In genomic region chr1:61051455-61052392, GRCh38 we compare ENCODE assay signal across 9 cellular contexts. TPM values are rescaled to one million over a fixed set of nuclear protein-coding genes. Genes with fewer than 3 reads are reported as not detected.
DNase-seq lines count a peak whose midpoint lies in the region; ATAC-seq, FAIRE-seq and TF ChIP-seq lines count a peak whose summit lies in the region.
"Had no signal": no experiment of that assay in that cellular context is flagged by ENCODE, and none has a peak within 500 bp of the region (broad histone marks: within the 10 kb centered on the region; RNA-seq: fewer than 3 reads in every experiment).

No MANE protein-coding gene starts in this region.

- H3K36me3 ChIP-seq in kidney (ENCODE audit: control insufficient read depth in 1 of 2, insufficient read depth in 2 of 2, low read length in 2 of 2), result no peaks in the 10 kb centered on the region
- H3K36me3 ChIP-seq in stomach, result no peaks in the 10 kb centered on the region

- no peak for ATAC-seq in GM19452 (IDR thresholded peaks at IDR 0.05; ENCODE audit: unreplicated experiment)
- no peak for ATAC-seq in activated CD4-positive, CD25-positive, alpha-beta regulatory T cell treated with anti-CD3 and anti-CD28 coated beads, Interleukin-2, amount 50 U/mL, for 24 hours

- peaks cover 0 to 21% (median 0%) of the 10 kb centered on the region in 3 donors for H3K27me3 ChIP-seq in stomach

- in situ Hi-C loops in astrocyte of the spinal cord (cut with HindIII; ENCODE audit: low sequenced_read_pairs), result no loop called here

- H3K27ac ChIP-seq in kidney (ENCODE audit: low read depth in 2 of 2, low read length in 2 of 2), result peak overlapping the region in 1 of 2 donors; percentile 93
- H3K27ac ChIP-seq in stomach, result peak overlapping the region in 4 of 5 donors; percentile 93 to 99 (median 94)

- H3K4me1 ChIP-seq in kidney (ENCODE audit: control insufficient read depth in 1 of 2, insufficient read depth in 1 of 2, low read depth in 1 of 2, low read length in 2 of 2) (peaks cover 10 to 17% of the 10 kb centered on the region in 2 donors), stomach (peaks cover 19 to 64% (median 49%) of the 10 kb centered on the region in 4 donors)

- H3K4me3 ChIP-seq in astrocyte of the spinal cord (ENCODE audit: low read depth, low read length), result no peak overlapping the region
- peak overlapping the region; percentile 54 to 72 for H3K4me3 ChIP-seq in kidney (ENCODE audit: low read length in 2 of 2)
- H3K4me3 ChIP-seq in stomach, result peak overlapping the region; percentile 74 to 95 (median 88)

- no peak for FAIRE-seq in kidney (lab: Jason Lieb, UNC)

- TF ChIP-seq CTCF in astrocyte of the spinal cord (IDR thresholded peaks at IDR 0.05; ENCODE audit: low read depth, low read length), result no peak
- TF ChIP-seq CTCF in kidney (IDR thresholded peaks at IDR 0.05; ENCODE audit: borderline replicate concordance, extremely low read depth, insufficient read depth), result no peak
- no peak for TF ChIP-seq CTCF in stomach (IDR thresholded peaks at IDR 0.05)

- DNase-seq in LoVo (ENCODE audit: low spot score), result peak; percentile 72
- peak; percentile 13 for DNase-seq in astrocyte of the spinal cord (ENCODE audit: low read depth, low spot score)
- DNase-seq in kidney, result no peak
- no peak for DNase-seq in stomach
- DNase-seq in NCI-H526 treated with DMSO at 0.1 percent for 48 hours (lab: John Stamatoyannopoulos, UW), result no peak
- DNase-seq in NCI-H748 treated with DMSO at 0.1 percent for 48 hours (lab: John Stamatoyannopoulos, UW), result no peak
- DNase-seq: stimulated activated CD8-positive, alpha-beta memory T cell treated with anti-CD3 and anti-CD28 coated beads, Interleukin-4, amount 100 ng/mL, for 48 hours had no signal

- WGBS in stomach, 5 donors, result 74 to 86% (median 83%) methylated on average over 26 of the region's 26 CpGs

- intact Hi-C loops in kidney (cut with DNase I), result no loop called here
- intact Hi-C loops in stomach (cut with DNase I; ENCODE audit: low total_unique reads), result loop anchor here (5.0 kb wide), 1 partner anchor 401 kb away; no protein-coding TSS in a partner anchor

- TF ChIP-seq POLR2A in stomach (IDR thresholded peaks at IDR 0.05), result no peak

- peak overlapping the region in 1 of 2 donors; percentile 83 for H3K9ac ChIP-seq in kidney (ENCODE audit: low read length in 2 of 2)

- no peak for TF ChIP-seq EP300 in stomach (IDR thresholded peaks at IDR 0.05)

- H3K9me3 ChIP-seq in kidney (ENCODE audit: control insufficient read depth in 1 of 2, low read length in 2 of 2), result no peaks in the 10 kb centered on the region
- no peaks in the 10 kb centered on the region for H3K9me3 ChIP-seq in stomach

RNA-seq across cellular contexts. Expression of gene NFIA, which starts 30.6 kb away (rescaled TPM):
- total RNA-seq in kidney (87.5 TPM), stomach (100 to 1,000 TPM in 1 of 5 donors, 10 to 100 TPM in 4; 16.8 to 108 (median 61.0) TPM)
- polyA plus RNA-seq in kidney (ENCODE audit: insufficient read depth, low read depth, low replicate concordance) (4.8 TPM), stomach (10 to 100 TPM in 2 of 3 donors, 1 to 10 TPM in 1; 9.6 to 11.9 (median 10.0) TPM)

Comparison
In these comparisons a context has a peak if more than half of its experiments do, and no peak if none do; other contexts are left out.
1. DNase-seq: peak in LoVo (single experiment) and astrocyte of the spinal cord (single experiment); none in kidney (single experiment), stomach (single experiment), NCI-H526 treated with DMSO at 0.1 percent for 48 hours (single experiment) and NCI-H748 treated with DMSO at 0.1 percent for 48 hours (single experiment).